1 cellular context compared by ENCODE assay signal in genomic region chr10:110076559-110077318, GRCh38.
TF ChIP-seq lines count a peak whose summit lies in the region.

No MANE protein-coding gene starts in this region.

TF ChIP-seq in GM12878, 131 proteins besides CTCF, POLR2A, EP300 and RAD21 (continued from another document):
- TF ChIP-seq SUPT20H (IDR thresholded peaks at IDR 0.05; ENCODE audit: borderline replicate concordance, control insufficient read depth, low read depth, low read length), result no peak
- TF ChIP-seq CREM (IDR thresholded peaks at IDR 0.05; ENCODE audit: low read depth), result no peak; the same call in 1 of the 2 replicates
- TF ChIP-seq PBX3 (IDR thresholded peaks at IDR 0.05; ENCODE audit: insufficient replicate concordance, low read depth, low read length), result peak; percentile 75
- TF ChIP-seq MEF2A (IDR thresholded peaks at IDR 0.05; ENCODE audit: insufficient read depth, low read depth, low read length), result peak; percentile 90
- TF ChIP-seq PKNOX1 (IDR thresholded peaks at IDR 0.05), result peak; percentile 76
- TF ChIP-seq CEBPZ (IDR thresholded peaks at IDR 0.05; ENCODE audit: low read depth, low read length), result no peak
- 0 out of 2 replicates have a peak, but pooled peaks have one; percentile 17 for TF ChIP-seq IKZF1 (conservative IDR thresholded peaks at IDR 0.05)
- peak; percentile 54; the same call in 1 of the 2 replicates for TF ChIP-seq ZNF687 (IDR thresholded peaks at IDR 0.05)
- TF ChIP-seq ASH2L (IDR thresholded peaks at IDR 0.05; ENCODE audit: borderline replicate concordance, low read depth), result 0 out of 2 replicates have a peak, but pooled peaks have one; percentile 80
- peak; percentile 53; the same call in 1 of the 2 replicates for TF ChIP-seq NBN (IDR thresholded peaks at IDR 0.05)
- 0 out of 4 replicates have a peak, but pooled peaks of 1 of the 2 experiments have one; percentile 40 for TF ChIP-seq IKZF2 (IDR thresholded peaks at IDR 0.05)
- peak; percentile 26; the same call in 1 of the 2 replicates for TF ChIP-seq NFIC (IDR thresholded peaks at IDR 0.05; ENCODE audit: low read depth, low read length)
- peak; percentile 81 for TF ChIP-seq MEF2B (IDR thresholded peaks at IDR 0.05; ENCODE audit: partially characterized antibody, poor library complexity, severe bottlenecking)
- TF ChIP-seq CBFB (IDR thresholded peaks at IDR 0.05; ENCODE audit: low read depth), result 0 out of 2 replicates have a peak, but pooled peaks have one; percentile 39
- peak; percentile 66 for TF ChIP-seq RUNX3 (IDR thresholded peaks at IDR 0.05; ENCODE audit: low read length)
- TF ChIP-seq TCF3 (IDR thresholded peaks at IDR 0.05; ENCODE audit: borderline replicate concordance, insufficient read depth, low read depth, low read length), result 0 out of 2 replicates have a peak, but pooled peaks have one; percentile 50
- TF ChIP-seq TCF12 (IDR thresholded peaks at IDR 0.05; ENCODE audit: low read depth, low read length), result peak; percentile 90
- no peak for TF ChIP-seq IRF5 (IDR thresholded peaks at IDR 0.05; ENCODE audit: borderline replicate concordance)
- no peak for TF ChIP-seq SREBF1 (IDR thresholded peaks at IDR 0.05; ENCODE audit: low read length)
- no peak for TF ChIP-seq RB1 (IDR thresholded peaks at IDR 0.05; ENCODE audit: borderline replicate concordance)
- peak; percentile 82; the same call in 1 of the 2 replicates for TF ChIP-seq ZBED1 (IDR thresholded peaks at IDR 0.05; ENCODE audit: borderline replicate concordance)
- peak; percentile 59 for TF ChIP-seq ATF7 (IDR thresholded peaks at IDR 0.05; ENCODE audit: low read depth)
- TF ChIP-seq CBX5 (IDR thresholded peaks at IDR 0.05; ENCODE audit: low read depth), result 0 out of 2 replicates have a peak, but pooled peaks have one; percentile 14
